20 cellular contexts compared by ENCODE assay signal in the genomic region with DNA sequence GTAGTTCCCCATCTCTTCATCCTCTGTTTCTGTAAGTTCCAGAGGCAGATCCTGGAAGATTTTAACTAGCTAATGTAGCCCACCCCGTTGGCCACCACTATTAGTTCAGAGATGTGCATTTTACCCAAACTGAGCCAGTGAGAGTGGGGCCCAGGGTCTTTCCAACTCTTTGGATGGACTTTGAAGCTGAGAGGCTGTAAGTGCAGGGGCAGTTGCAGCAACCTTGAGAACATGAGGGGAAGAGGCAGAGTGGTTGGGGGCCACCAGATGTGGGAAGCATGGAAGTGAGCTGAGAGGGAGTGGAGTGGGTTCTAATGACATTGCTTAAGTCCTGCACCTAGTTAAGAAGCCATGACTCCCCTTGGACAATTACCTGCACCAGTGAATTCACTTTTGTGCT.
DNase-seq lines count a peak whose midpoint lies in the region; ATAC-seq and TF ChIP-seq lines count a peak whose summit lies in the region.
"Had no signal": no experiment of that assay in that cellular context is flagged by ENCODE, and none has a peak within 500 bp of the region (broad histone marks: within the 10 kb centered on the region; RNA-seq: fewer than 3 reads in every experiment).

No MANE protein-coding gene starts in this region.

- H3K4me1 Mint-ChIP-seq in endodermal cell (peaks cover 20% of the 10 kb centered on the region), natural killer cell (no peaks in the 10 kb centered on the region)
- H3K4me1 Mint-ChIP-seq: CD4-positive, alpha-beta memory T cell had no signal

- H3K27me3 ChIP-seq in right atrium auricular region (no peaks in the 10 kb centered on the region), endodermal cell (ENCODE audit: control insufficient read depth, insufficient read depth, low read length, poor library complexity, severe bottlenecking) (no peaks in the 10 kb centered on the region), neutrophil (no peaks in the 10 kb centered on the region)
- H3K27me3 ChIP-seq: BE2C had no signal

- H3K27ac ChIP-seq in right atrium auricular region (no peak overlapping the region), endodermal cell (ENCODE audit: low read depth, low read length) (no peak overlapping the region), neutrophil (peak overlapping the region; percentile 56)

- H3K9me3 ChIP-seq in right atrium auricular region (no peaks in the 10 kb centered on the region), endodermal cell (ENCODE audit: control insufficient read depth, low read length) (peaks cover 11% of the 10 kb centered on the region), neutrophil (no peaks in the 10 kb centered on the region)
- H3K9me3 ChIP-seq: BE2C had no signal

- H3K4me3 Mint-ChIP-seq in endodermal cell (no peak overlapping the region), natural killer cell (no peak overlapping the region)
- H3K4me3 Mint-ChIP-seq: CD4-positive, alpha-beta memory T cell had no signal

- no peak overlapping the region for H3K9ac ChIP-seq in endodermal cell (ENCODE audit: extremely low read depth, low read length, poor library complexity, severe bottlenecking)

- H3K4me3 ChIP-seq in right atrium auricular region (no peak overlapping the region), endodermal cell (ENCODE audit: low read length) (no peak overlapping the region), neutrophil (ENCODE audit: low read depth in 1 of 2, low read length in 1 of 2) (no peak overlapping the region)
- H3K4me3 ChIP-seq: GM12878, K562 had no signal

- H3K9me3 Mint-ChIP-seq in endodermal cell, result peaks cover 14% of the 10 kb centered on the region
- H3K9me3 Mint-ChIP-seq in natural killer cell, result no peaks in the 10 kb centered on the region
- H3K9me3 Mint-ChIP-seq: HFFc6 had no signal

- no peaks in the 10 kb centered on the region for H3K36me3 ChIP-seq in right atrium auricular region
- no peaks in the 10 kb centered on the region for H3K36me3 ChIP-seq in endodermal cell (ENCODE audit: control insufficient read depth, insufficient read depth, low read length)
- no peaks in the 10 kb centered on the region for H3K36me3 ChIP-seq in neutrophil
- H3K36me3 ChIP-seq: BE2C had no signal

- intact Hi-C loops in left ventricle myocardium superior (cut with micrococcal nuclease), result no loop called here
- intact Hi-C loops in natural killer cell (cut with micrococcal nuclease), result no loop called here

- H3K36me3 Mint-ChIP-seq in endodermal cell (ENCODE audit: low read depth) (no peaks in the 10 kb centered on the region), natural killer cell (no peaks in the 10 kb centered on the region)

- TF ChIP-seq CTCF in right atrium auricular region (IDR thresholded peaks at IDR 0.05) (no peak), endodermal cell (conservative IDR thresholded peaks at IDR 0.05) (no peak), neutrophil (IDR thresholded peaks at IDR 0.05) (no peak), natural killer cell (IDR thresholded peaks at IDR 0.05) (no peak)

- H3K27me3 Mint-ChIP-seq in endodermal cell (ENCODE audit: insufficient read depth) (peaks cover 3% of the 10 kb centered on the region), natural killer cell (ENCODE audit: low read depth in 2 of 2) (peaks cover 9 to 11% of the 10 kb centered on the region in 2 donors)

- ATAC-seq in left ventricle myocardium superior, result no peak
- no peak for ATAC-seq in GM19455 (IDR thresholded peaks at IDR 0.05; ENCODE audit: unreplicated experiment)
- ATAC-seq in GM19395 (IDR thresholded peaks at IDR 0.05; ENCODE audit: unreplicated experiment), result no peak
- no peak for ATAC-seq in natural killer cell
- ATAC-seq: GM12878, HCT116, K562 had no signal

- DNase-seq in right atrium auricular region (ENCODE audit: low spot score), result peak; percentile 50
- DNase-seq in left ventricle myocardium superior, result no peak
- peak; percentile 9 for DNase-seq in endodermal cell
- no peak for DNase-seq in natural killer cell
- DNase-seq: 8988T; BE2C; CD4-positive, alpha-beta memory T cell; DMS53; DND-41; EL; GOT3; H7; HFFc6; IMR-90 had no signal

- 82 to 100% methylated on average over 1 of the region's 1 CpG for WGBS in endodermal cell (ENCODE audit: insufficient coverage in 1 of 2, insufficient read length in 1 of 2), 2 experiments

- peaks cover 0 to 18% of the 10 kb centered on the region in 2 donors for H3K4me1 ChIP-seq in right atrium auricular region
- H3K4me1 ChIP-seq in endodermal cell (ENCODE audit: control insufficient read depth, insufficient read depth, low read length), result no peaks in the 10 kb centered on the region
- H3K4me1 ChIP-seq in neutrophil (ENCODE audit: control insufficient read depth in 1 of 2, insufficient read depth in 1 of 2, low read depth in 1 of 2, low read length in 1 of 2), result peaks cover 0 to 9% of the 10 kb centered on the region in 2 experiments
- H3K4me1 ChIP-seq: BE2C had no signal

- no peak overlapping the region for H3K27ac Mint-ChIP-seq in endodermal cell
- H3K27ac Mint-ChIP-seq in natural killer cell, result no peak overlapping the region
- H3K27ac Mint-ChIP-seq: CD4-positive, alpha-beta memory T cell; HFFc6 had no signal

Comparison
In these comparisons a context has a peak if more than half of its experiments do, and no peak if none do; other contexts are left out.
1. DNase-seq: peak in right atrium auricular region (single experiment) and endodermal cell (single experiment); none in left ventricle myocardium superior (single experiment) and natural killer cell (single experiment).